Comparison of ENCODE assay signal across 19 cellular contexts in genomic region chr17:63349478-63350000, GRCh38.
A peak's percentile ranks its signal among the peaks of the same experiment; 100 is the strongest.
DNase-seq lines count a peak whose midpoint lies in the region; ATAC-seq and TF ChIP-seq lines count a peak whose summit lies in the region.
"Had no signal": no experiment of that assay in that cellular context is flagged by ENCODE, and none has a peak within 500 bp of the region (broad histone marks: within the 10 kb centered on the region; RNA-seq: fewer than 3 reads in every experiment).

No MANE protein-coding gene starts in this region.

- H3K4me3 ChIP-seq in left ventricle myocardium inferior (no peak overlapping the region), right atrium auricular region (no peak overlapping the region), cardiac fibroblast (replicated peaks in 1 of 2; ENCODE audit: low read depth in 2 of 2, low read length in 2 of 2) (no peak overlapping the region), left lung (no peak overlapping the region), hepatocyte (no peak overlapping the region)
- H3K4me3 ChIP-seq: adrenal gland, ovary had no signal

- peak; percentile 62 for ATAC-seq in left lung
- ATAC-seq in stimulated activated memory B cell treated with anti-CD40 and anti-IgM and Interleukin-4, amounts not matched to agents 10 μg/mL and 1 μg/mL and 100 μg/mL, for 72 hours = no peak
- ATAC-seq in natural killer cell treated with Interleukin-12 subunit alpha and Interleukin-12 subunit beta and Interleukin-15 and Interleukin-18, amount 100 ng/mL, for 72 hours = no peak
- ATAC-seq: activated T-helper 17 cell treated with anti-CD3 and anti-CD28 coated beads, Interleukin-2, amount 50 U/mL, for 72 hours had no signal

- DNase-seq in left ventricle myocardium inferior (no peak), right atrium auricular region (ENCODE audit: low spot score) (no peak), cardiac fibroblast (ENCODE audit: low read depth in 2 of 2) (peak; percentile 39 to 60), left lung (no peak), hepatocyte (ENCODE audit: low spot score) (no peak)
- no peak for DNase-seq in natural killer cell treated with Interleukin-12 subunit alpha and Interleukin-12 subunit beta and Interleukin-15 and Interleukin-18, amount 100 ng/mL, for 72 hours (ENCODE audit: low spot score)
- no peak for DNase-seq in activated naive CD4-positive, alpha-beta T cell treated with anti-CD3 and anti-CD28 coated beads, Interleukin-2, amount 10 ng/mL, durations not matched to agents 7 days and 5 days
- DNase-seq: activated B cell treated with CpG ODN at 0.5 μM for 24 hours, adrenal gland, head of caudate nucleus, islet precursor cell, Kasumi-1, NCI-H1436, ovary, SHP77 had no signal

- WGBS in hepatocyte (ENCODE audit: low lambda C conversion rate, missing lambda C conversion rate) = 92% methylated on average over 3 of the region's 3 CpGs

- no peak overlapping the region for H2AFZ ChIP-seq in hepatocyte

- H3K4me3 Mint-ChIP-seq in stimulated activated memory B cell treated with anti-CD40 and anti-IgM and Interleukin-4, amounts not matched to agents 10 μg/mL and 1 μg/mL and 100 μg/mL, for 72 hours = no peak overlapping the region
- no peak overlapping the region for H3K4me3 Mint-ChIP-seq in natural killer cell treated with Interleukin-12 subunit alpha and Interleukin-12 subunit beta and Interleukin-15 and Interleukin-18, amount 100 ng/mL, for 72 hours
- no peak overlapping the region for H3K4me3 Mint-ChIP-seq in activated naive CD4-positive, alpha-beta T cell treated with anti-CD3 and anti-CD28 coated beads, Interleukin-2, amount 10 ng/mL, durations not matched to agents 7 days and 5 days
- H3K4me3 Mint-ChIP-seq: activated B cell treated with CpG ODN at 0.5 μM for 24 hours; activated T-helper 17 cell treated with anti-CD3 and anti-CD28 coated beads, Interleukin-2, amount 50 U/mL, for 72 hours; stimulated activated naive CD8-positive, alpha-beta T cell treated with anti-CD3 and anti-CD28 coated beads, Interleukin-15, Interleukin-2, amounts not matched to agents 100 ng/mL and 50 ng/mL, for 24 hours had no signal

- no peak overlapping the region for H3K4me2 ChIP-seq in hepatocyte

- no peaks in the 10 kb centered on the region for H4K20me1 ChIP-seq in hepatocyte (ENCODE audit: insufficient read depth, poor library complexity, severe bottlenecking)

- CTCF ChIA-PET in activated naive CD4-positive, alpha-beta T cell treated with anti-CD3 and anti-CD28 coated beads, Interleukin-2, amount 10 ng/mL, durations not matched to agents 7 days and 5 days (lab: Charles Lee) = no interaction called here

- H3K27me3 ChIP-seq in left ventricle myocardium inferior (ENCODE audit: low read depth) = no peaks in the 10 kb centered on the region
- no peaks in the 10 kb centered on the region for H3K27me3 ChIP-seq in right atrium auricular region
- no peaks in the 10 kb centered on the region for H3K27me3 ChIP-seq in left lung
- no peaks in the 10 kb centered on the region for H3K27me3 ChIP-seq in hepatocyte
- H3K27me3 ChIP-seq: adrenal gland, ovary had no signal

- H3K4me1 ChIP-seq in left ventricle myocardium inferior = no peaks in the 10 kb centered on the region
- no peaks in the 10 kb centered on the region for H3K4me1 ChIP-seq in right atrium auricular region
- no peaks in the 10 kb centered on the region for H3K4me1 ChIP-seq in left lung
- no peaks in the 10 kb centered on the region for H3K4me1 ChIP-seq in hepatocyte (ENCODE audit: insufficient read depth)
- H3K4me1 ChIP-seq: adrenal gland had no signal

- H3K9me3 ChIP-seq in left ventricle myocardium inferior (replicated peaks) (no peaks in the 10 kb centered on the region), right atrium auricular region (no peaks in the 10 kb centered on the region), left lung (no peaks in the 10 kb centered on the region), hepatocyte (ENCODE audit: low read depth) (no peaks in the 10 kb centered on the region)
- H3K9me3 ChIP-seq: adrenal gland, ovary had no signal

- TF ChIP-seq CTCF in left ventricle myocardium inferior (IDR thresholded peaks at IDR 0.05; ENCODE audit: borderline replicate concordance) (no peak), right atrium auricular region (IDR thresholded peaks at IDR 0.05) (no peak), cardiac fibroblast (IDR thresholded peaks at IDR 0.05; ENCODE audit: low read depth, low read length) (no peak), left lung (IDR thresholded peaks at IDR 0.05) (no peak), hepatocyte (IDR thresholded peaks at IDR 0.05; ENCODE audit: poor library complexity) (no peak)

- H3K27me3 Mint-ChIP-seq in stimulated activated memory B cell treated with anti-CD40 and anti-IgM and Interleukin-4, amounts not matched to agents 10 μg/mL and 1 μg/mL and 100 μg/mL, for 72 hours = no peaks in the 10 kb centered on the region
- no peaks in the 10 kb centered on the region for H3K27me3 Mint-ChIP-seq in natural killer cell treated with Interleukin-12 subunit alpha and Interleukin-12 subunit beta and Interleukin-15 and Interleukin-18, amount 100 ng/mL, for 72 hours
- H3K27me3 Mint-ChIP-seq in activated naive CD4-positive, alpha-beta T cell treated with anti-CD3 and anti-CD28 coated beads, Interleukin-2, amount 10 ng/mL, durations not matched to agents 7 days and 5 days = no peaks in the 10 kb centered on the region
- H3K27me3 Mint-ChIP-seq: activated B cell treated with CpG ODN at 0.5 μM for 24 hours; activated T-helper 17 cell treated with anti-CD3 and anti-CD28 coated beads, Interleukin-2, amount 50 U/mL, for 72 hours; stimulated activated naive CD8-positive, alpha-beta T cell treated with anti-CD3 and anti-CD28 coated beads, Interleukin-15, Interleukin-2, amounts not matched to agents 100 ng/mL and 50 ng/mL, for 24 hours had no signal

- H3K27ac Mint-ChIP-seq in stimulated activated memory B cell treated with anti-CD40 and anti-IgM and Interleukin-4, amounts not matched to agents 10 μg/mL and 1 μg/mL and 100 μg/mL, for 72 hours = no peak overlapping the region
- no peak overlapping the region for H3K27ac Mint-ChIP-seq in natural killer cell treated with Interleukin-12 subunit alpha and Interleukin-12 subunit beta and Interleukin-15 and Interleukin-18, amount 100 ng/mL, for 72 hours
- H3K27ac Mint-ChIP-seq in activated naive CD4-positive, alpha-beta T cell treated with anti-CD3 and anti-CD28 coated beads, Interleukin-2, amount 10 ng/mL, durations not matched to agents 7 days and 5 days = no peak overlapping the region
- H3K27ac Mint-ChIP-seq: activated B cell treated with CpG ODN at 0.5 μM for 24 hours; activated T-helper 17 cell treated with anti-CD3 and anti-CD28 coated beads, Interleukin-2, amount 50 U/mL, for 72 hours; stimulated activated naive CD8-positive, alpha-beta T cell treated with anti-CD3 and anti-CD28 coated beads, Interleukin-15, Interleukin-2, amounts not matched to agents 100 ng/mL and 50 ng/mL, for 24 hours had no signal

- H3K9me2 ChIP-seq in hepatocyte (replicated peaks; ENCODE audit: insufficient read depth) = no peaks in the 10 kb centered on the region

- intact Hi-C loops in left ventricle myocardium inferior (cut with micrococcal nuclease) (no loop called here), left lung (cut with DNase I) (no loop called here)

- H3K4me1 Mint-ChIP-seq in stimulated activated memory B cell treated with anti-CD40 and anti-IgM and Interleukin-4, amounts not matched to agents 10 μg/mL and 1 μg/mL and 100 μg/mL, for 72 hours = no peaks in the 10 kb centered on the region
- H3K4me1 Mint-ChIP-seq in natural killer cell treated with Interleukin-12 subunit alpha and Interleukin-12 subunit beta and Interleukin-15 and Interleukin-18, amount 100 ng/mL, for 72 hours (ENCODE audit: low read depth in 2 of 2) = peaks cover 0 to 4% of the 10 kb centered on the region in 2 donors
- H3K4me1 Mint-ChIP-seq in activated naive CD4-positive, alpha-beta T cell treated with anti-CD3 and anti-CD28 coated beads, Interleukin-2, amount 10 ng/mL, durations not matched to agents 7 days and 5 days = no peaks in the 10 kb centered on the region
- H3K4me1 Mint-ChIP-seq: activated B cell treated with CpG ODN at 0.5 μM for 24 hours; activated T-helper 17 cell treated with anti-CD3 and anti-CD28 coated beads, Interleukin-2, amount 50 U/mL, for 72 hours had no signal

- no peaks in the 10 kb centered on the region for H3K9me3 Mint-ChIP-seq in stimulated activated memory B cell treated with anti-CD40 and anti-IgM and Interleukin-4, amounts not matched to agents 10 μg/mL and 1 μg/mL and 100 μg/mL, for 72 hours
- no peaks in the 10 kb centered on the region for H3K9me3 Mint-ChIP-seq in natural killer cell treated with Interleukin-12 subunit alpha and Interleukin-12 subunit beta and Interleukin-15 and Interleukin-18, amount 100 ng/mL, for 72 hours
- H3K9me3 Mint-ChIP-seq in activated naive CD4-positive, alpha-beta T cell treated with anti-CD3 and anti-CD28 coated beads, Interleukin-2, amount 10 ng/mL, durations not matched to agents 7 days and 5 days = no peaks in the 10 kb centered on the region
- H3K9me3 Mint-ChIP-seq: activated B cell treated with CpG ODN at 0.5 μM for 24 hours; activated T-helper 17 cell treated with anti-CD3 and anti-CD28 coated beads, Interleukin-2, amount 50 U/mL, for 72 hours; stimulated activated naive CD8-positive, alpha-beta T cell treated with anti-CD3 and anti-CD28 coated beads, Interleukin-15, Interleukin-2, amounts not matched to agents 100 ng/mL and 50 ng/mL, for 24 hours had no signal

- H3K36me3 ChIP-seq in left ventricle myocardium inferior (peaks cover under 1% of the 10 kb centered on the region), right atrium auricular region (no peaks in the 10 kb centered on the region), left lung (no peaks in the 10 kb centered on the region), hepatocyte (replicated peaks; ENCODE audit: insufficient read depth, low read depth) (no peaks in the 10 kb centered on the region)
- H3K36me3 ChIP-seq: adrenal gland, ovary had no signal

- H3K36me3 Mint-ChIP-seq in stimulated activated memory B cell treated with anti-CD40 and anti-IgM and Interleukin-4, amounts not matched to agents 10 μg/mL and 1 μg/mL and 100 μg/mL, for 72 hours = no peaks in the 10 kb centered on the region
- H3K36me3 Mint-ChIP-seq in natural killer cell treated with Interleukin-12 subunit alpha and Interleukin-12 subunit beta and Interleukin-15 and Interleukin-18, amount 100 ng/mL, for 72 hours = no peaks in the 10 kb centered on the region
- no peaks in the 10 kb centered on the region for H3K36me3 Mint-ChIP-seq in activated naive CD4-positive, alpha-beta T cell treated with anti-CD3 and anti-CD28 coated beads, Interleukin-2, amount 10 ng/mL, durations not matched to agents 7 days and 5 days

- H3K27ac ChIP-seq in left ventricle myocardium inferior (replicated peaks) (peak overlapping the region; percentile 23), right atrium auricular region (peak overlapping the region in 1 of 2 donors; percentile 47), left lung (peak overlapping the region in 1 of 2 donors; percentile 24), hepatocyte (no peak overlapping the region)
- H3K27ac ChIP-seq: adrenal gland, epithelial cell of prostate, ovary had no signal

- no peaks in the 10 kb centered on the region for H3K79me2 ChIP-seq in hepatocyte

Comparison
In these comparisons a context has a peak if more than half of its experiments do, and no peak if none do; other contexts are left out.
1. DNase-seq: peak in cardiac fibroblast (2 of 2); none in left ventricle myocardium inferior (single experiment), right atrium auricular region (single experiment), left lung (0 of 2), hepatocyte (single experiment), natural killer cell treated with Interleukin-12 subunit alpha and Interleukin-12 subunit beta and Interleukin-15 and Interleukin-18, amount 100 ng/mL, for 72 hours (single experiment) and activated naive CD4-positive, alpha-beta T cell treated with anti-CD3 and anti-CD28 coated beads, Interleukin-2, amount 10 ng/mL, durations not matched to agents 7 days and 5 days (single experiment).